In genomic region chr15:89948796-89949195, GRCh38 we compare ENCODE assay signal across 20 cellular contexts.
"Had no signal": no experiment of that assay in that cellular context is flagged by ENCODE, and none has a peak within 500 bp of the region (broad histone marks: within the 10 kb centered on the region; RNA-seq: fewer than 3 reads in every experiment).

No MANE protein-coding gene starts in this region.

- H3K4me3 Mint-ChIP-seq: mesothelial cell of epicardium, naive B cell, nephron, neural progenitor cell had no signal

- H3K9me3 Mint-ChIP-seq: naive B cell, neural progenitor cell had no signal

- ATAC-seq: left ventricle myocardium superior, lower lobe of right lung, mucosa of descending colon, sciatic nerve had no signal

- H3K27me3 Mint-ChIP-seq: naive B cell had no signal

- H3K4me1 Mint-ChIP-seq: mesothelial cell of epicardium, naive B cell, nephron, neural progenitor cell had no signal

- DNase-seq: dermis blood vessel endothelial cell; effector memory CD4-positive, alpha-beta T cell; erythroblast; esophagus squamous epithelium; left ventricle myocardium superior; lower lobe of right lung; mesenchymal stem cell; mucosa of descending colon; naive B cell; stimulated activated CD4-positive, alpha-beta T cell treated with anti-CD3 and anti-CD28 coated beads, Interleukin-12 subunit alpha, Interleukin-12 subunit beta, amount 100 ng/mL, for 4 hours; stimulated activated CD4-positive, alpha-beta T cell treated with anti-CD3 and anti-CD28 coated beads, Interleukin-1b, Interleukin-23, amount 100 ng/mL, for 48 hours; stimulated activated CD4-positive, alpha-beta T cell treated with anti-CD3 and anti-CD28 coated beads, Interleukin-4, amount 100 ng/mL, for 1 hour; stimulated activated CD8-positive, alpha-beta memory T cell treated with anti-CD3 and anti-CD28 coated beads, Interleukin-4, amount 100 ng/mL, for 48 hours; stimulated activated naive CD4-positive, alpha-beta T cell treated with Interleukin-2 at 50 U/mL for 16 hours; stomach; upper lobe of left lung had no signal

- H3K27ac Mint-ChIP-seq: mesothelial cell of epicardium, nephron, neural progenitor cell had no signal

- H3K36me3 Mint-ChIP-seq: naive B cell, neural progenitor cell had no signal
